In the genomic region with DNA sequence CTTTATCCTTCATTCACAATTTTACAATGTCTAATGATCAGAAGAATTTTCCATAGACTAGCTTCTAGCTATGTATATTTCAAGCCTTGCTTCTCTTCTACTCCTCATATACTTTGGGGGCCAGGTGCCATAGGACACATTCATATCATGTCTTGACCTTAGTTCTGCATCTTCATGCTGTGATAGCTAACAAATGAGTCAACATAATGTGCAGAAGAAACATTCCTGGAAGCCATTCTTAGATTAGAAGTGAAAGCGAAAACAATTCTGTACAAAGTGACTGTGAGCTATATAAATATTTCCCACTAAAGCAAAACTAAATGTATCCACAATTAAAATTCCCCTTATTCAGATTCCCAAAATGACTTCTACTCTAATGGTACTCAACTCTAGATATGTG, we compare ENCODE assay signal across 13 cellular contexts.
DNase-seq lines count a peak whose midpoint lies in the region; ATAC-seq and TF ChIP-seq lines count a peak whose summit lies in the region.
"Had no signal": no experiment of that assay in that cellular context is flagged by ENCODE, and none has a peak within 500 bp of the region (broad histone marks: within the 10 kb centered on the region; RNA-seq: fewer than 3 reads in every experiment).

No MANE protein-coding gene starts in this region.

- H3K36me3 ChIP-seq in ovary: no peaks in the 10 kb centered on the region

- no peaks in the 10 kb centered on the region for H3K4me1 ChIP-seq in ovary (ENCODE audit: insufficient read depth)

- no peak for TF ChIP-seq POLR2A in ovary (IDR thresholded peaks at IDR 0.05)

- intact Hi-C loops in natural killer cell (cut with micrococcal nuclease) (no loop called here), ovary (cut with DNase I) (no loop called here)

- no peak for TF ChIP-seq EP300 in ovary (IDR thresholded peaks at IDR 0.05)

- H3K27me3 Mint-ChIP-seq in natural killer cell treated with Interleukin-12 subunit alpha and Interleukin-12 subunit beta and Interleukin-15 and Interleukin-18, amount 100 ng/mL, for 72 hours: peaks cover 0 to 3% of the 10 kb centered on the region in 2 donors
- H3K27me3 Mint-ChIP-seq in natural killer cell (ENCODE audit: low read depth in 2 of 2): no peaks in the 10 kb centered on the region

- H3K27ac ChIP-seq in ovary: no peak overlapping the region
- H3K27ac ChIP-seq: skin epidermis had no signal

- no peaks in the 10 kb centered on the region for H3K27me3 ChIP-seq in ovary

- TF ChIP-seq CTCF in natural killer cell (IDR thresholded peaks at IDR 0.05) (no peak), ovary (IDR thresholded peaks at IDR 0.05) (no peak)

- H3K36me3 Mint-ChIP-seq in natural killer cell treated with Interleukin-12 subunit alpha and Interleukin-12 subunit beta and Interleukin-15 and Interleukin-18, amount 100 ng/mL, for 72 hours: no peaks in the 10 kb centered on the region
- no peaks in the 10 kb centered on the region for H3K36me3 Mint-ChIP-seq in natural killer cell

- H3K4me3 Mint-ChIP-seq in natural killer cell treated with Interleukin-12 subunit alpha and Interleukin-12 subunit beta and Interleukin-15 and Interleukin-18, amount 100 ng/mL, for 72 hours: peak overlapping the region; percentile 1
- no peak overlapping the region for H3K4me3 Mint-ChIP-seq in natural killer cell

- H3K4me3 ChIP-seq in ovary: no peak overlapping the region
- H3K4me3 ChIP-seq: skin epidermis had no signal

- DNase-seq in natural killer cell treated with Interleukin-12 subunit alpha and Interleukin-12 subunit beta and Interleukin-15 and Interleukin-18, amount 100 ng/mL, for 72 hours (ENCODE audit: low spot score): no peak
- DNase-seq in natural killer cell: no peak
- peak; percentile 56 for DNase-seq in NCI-H226
- no peak for DNase-seq in NCI-H2171 (lab: John Stamatoyannopoulos, UW)
- no peak for DNase-seq in activated effector memory CD4-positive, alpha-beta T cell treated with anti-CD3 and anti-CD28 coated beads, Interleukin-2, amount 50 U/mL, for 16 hours
- no peak for DNase-seq in NCI-H2196 (lab: John Stamatoyannopoulos, UW; ENCODE audit: unreplicated experiment)
- no peak for DNase-seq in ovary
- DNase-seq: ACHN, cerebellar nuclear complex, KBM-7, mesendoderm had no signal

- 59 to 81% (median 63%) methylated on average over 1 of the region's 1 CpG for WGBS in ovary, 3 donors

- H3K4me1 Mint-ChIP-seq in natural killer cell treated with Interleukin-12 subunit alpha and Interleukin-12 subunit beta and Interleukin-15 and Interleukin-18, amount 100 ng/mL, for 72 hours (ENCODE audit: low read depth in 2 of 2): no peaks in the 10 kb centered on the region
- no peaks in the 10 kb centered on the region for H3K4me1 Mint-ChIP-seq in natural killer cell

- no peaks in the 10 kb centered on the region for H3K9me3 ChIP-seq in ovary

- peak in 1 of 2 donors; percentile 66 for ATAC-seq in natural killer cell treated with Interleukin-12 subunit alpha and Interleukin-12 subunit beta and Interleukin-15 and Interleukin-18, amount 100 ng/mL, for 72 hours
- ATAC-seq in natural killer cell (no peak), HG02610 (IDR thresholded peaks at IDR 0.05; ENCODE audit: unreplicated experiment) (peak; percentile 96)

- H3K9me3 Mint-ChIP-seq in natural killer cell treated with Interleukin-12 subunit alpha and Interleukin-12 subunit beta and Interleukin-15 and Interleukin-18, amount 100 ng/mL, for 72 hours: peaks cover 10% of the 10 kb centered on the region
- peaks cover 2 to 4% of the 10 kb centered on the region in 2 donors for H3K9me3 Mint-ChIP-seq in natural killer cell

- H3K27ac Mint-ChIP-seq in natural killer cell treated with Interleukin-12 subunit alpha and Interleukin-12 subunit beta and Interleukin-15 and Interleukin-18, amount 100 ng/mL, for 72 hours: no peak overlapping the region
- no peak overlapping the region for H3K27ac Mint-ChIP-seq in natural killer cell
